ENCODE assay signal across 8 cellular contexts in the genomic region with DNA sequence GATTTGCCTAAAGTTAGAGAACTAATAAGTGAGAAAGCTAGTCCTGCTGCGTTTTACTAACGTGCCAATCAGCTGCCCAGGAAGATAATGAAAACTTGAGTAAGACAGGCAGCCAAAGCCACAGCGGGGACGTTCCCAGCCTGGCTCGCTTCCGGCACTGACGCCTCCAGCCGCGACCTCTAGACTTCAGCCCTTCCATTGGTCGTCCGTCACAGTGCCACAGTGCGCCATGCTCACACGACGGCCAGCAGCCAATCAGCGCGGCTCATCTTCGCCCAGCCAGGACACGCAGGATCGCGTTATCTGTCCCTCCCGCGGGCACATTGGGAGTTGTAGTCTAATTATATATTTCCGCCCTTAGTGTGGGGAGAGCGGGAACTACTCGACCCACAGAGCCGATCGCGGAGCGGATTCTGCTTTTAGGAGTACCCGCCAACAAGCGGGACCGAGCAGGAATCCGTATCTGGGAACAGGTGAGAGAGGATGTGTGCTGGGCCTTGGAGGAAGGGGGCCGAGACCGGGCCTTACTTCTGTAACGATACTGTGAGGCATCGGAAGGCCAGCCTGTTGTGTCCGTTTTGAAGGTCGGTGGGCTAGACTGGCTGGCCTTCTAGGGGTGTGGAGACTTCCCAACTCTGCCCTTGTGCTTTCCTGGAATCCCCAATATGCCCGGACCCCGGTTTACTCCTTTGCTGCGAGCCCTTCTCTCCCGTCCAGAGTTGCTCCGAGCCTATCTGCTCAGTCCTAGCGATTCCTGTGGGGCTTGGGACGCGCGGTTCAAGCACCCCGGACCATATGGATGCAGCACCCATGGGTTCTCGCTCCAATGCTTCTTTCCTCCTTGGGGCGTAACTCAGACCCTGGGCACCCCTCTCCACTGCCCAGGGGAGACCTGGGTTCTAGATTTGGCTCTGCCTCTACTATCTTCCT. TPM values are rescaled to one million over a fixed set of nuclear protein-coding genes. Genes with fewer than 3 reads are reported as not detected.
DNase-seq lines count a peak whose midpoint lies in the region; ATAC-seq lines count a peak whose summit lies in the region.

TSS of gene FDPS (plus strand) at position 374 of the 930 bp plus-strand sequence. CDS start 924 bp downstream, outside the sequence.

- ATAC-seq in GM19372 (IDR thresholded peaks at IDR 0.05; ENCODE audit: low read depth, unreplicated experiment) (peak; percentile 93), HG03558 (IDR thresholded peaks at IDR 0.05; ENCODE audit: extremely low read depth, unreplicated experiment) (peak; percentile 78), left lobe of liver (peak; percentile 89)

- peak; percentile 93 to 99 (median 98) for DNase-seq in C1 segment of cervical spinal cord (lab: John Stamatoyannopoulos, UW)
- peak; percentile 97 for DNase-seq in NCI-H748 treated with DMSO at 0.1 percent for 48 hours (lab: John Stamatoyannopoulos, UW)
- DNase-seq in activated CD4-positive, alpha-beta T cell treated with anti-CD3 and anti-CD28 coated beads, Interleukin-2, amount 50 U/mL, for 24 hours (ENCODE audit: low read depth in 1 of 2, low spot score in 1 of 2) = peak; percentile 90 to 97
- peak; percentile 99 for DNase-seq in dedifferentiated amniotic fluid mesenchymal stem cell (ENCODE audit: extremely low spot score)
- DNase-seq in left lobe of liver (ENCODE audit: low spot score) = peak; percentile 99
- peak; percentile 96 for DNase-seq in stimulated activated CD4-positive, alpha-beta T cell treated with anti-CD3 and anti-CD28 coated beads, Interleukin-2, amount 100 ng/mL, for 4 hours (ENCODE audit: low read depth)

RNA-seq across cellular contexts. Expression of gene FDPS, which starts in this region (rescaled TPM):
- total RNA-seq in left lobe of liver = 266 TPM

Comparison
In these comparisons a context has a peak if more than half of its experiments do, and no peak if none do; other contexts are left out.
1. Peak in every context shown above with its lines: DNase-seq and ATAC-seq.